In genomic region chr3:151460240-151460639, GRCh38 we compare ENCODE assay signal across 12 cellular contexts. TPM values are rescaled to one million over a fixed set of nuclear protein-coding genes. Genes with fewer than 3 reads are reported as not detected.
DNase-seq lines count a peak whose midpoint lies in the region; ATAC-seq and TF ChIP-seq lines count a peak whose summit lies in the region.
"Had no signal": no experiment of that assay in that cellular context is flagged by ENCODE, and none has a peak within 500 bp of the region (broad histone marks: within the 10 kb centered on the region; RNA-seq: fewer than 3 reads in every experiment).

No MANE protein-coding gene starts in this region.

- WGBS in ectodermal cell, 2 experiments: 75 to 90% methylated on average over 1 of the region's 2 CpGs

- H3K36me3 ChIP-seq in ectodermal cell (ENCODE audit: control insufficient read depth, insufficient read depth, low read length) (no peaks in the 10 kb centered on the region), muscle layer of colon (ENCODE audit: insufficient read depth, low read length) (no peaks in the 10 kb centered on the region)
- H3K36me3 ChIP-seq: MG63, tibial nerve had no signal

- peaks cover 21% of the 10 kb centered on the region for H3K27me3 Mint-ChIP-seq in stimulated activated naive CD8-positive, alpha-beta T cell treated with anti-CD3 and anti-CD28 coated beads, Interleukin-15, Interleukin-2, amounts not matched to agents 100 ng/mL and 50 ng/mL, for 24 hours

- H3K27ac ChIP-seq in ectodermal cell (ENCODE audit: insufficient read depth, low read depth, low read length, poor library complexity, severe bottlenecking) (no peak overlapping the region), muscle layer of colon (ENCODE audit: low read depth, low read length) (no peak overlapping the region)
- H3K27ac ChIP-seq: tibial nerve had no signal

- no peak overlapping the region for H3K9ac ChIP-seq in muscle layer of colon (ENCODE audit: low read length)

- peak overlapping the region; percentile 39 for H3K4me3 ChIP-seq in ectodermal cell (ENCODE audit: insufficient read depth, low read depth, low read length)
- H3K4me3 ChIP-seq in muscle layer of colon (ENCODE audit: low read depth in 1 of 2, low read length in 2 of 2): peak overlapping the region; percentile 70 to 86

- no peaks in the 10 kb centered on the region for H3K9me3 ChIP-seq in ectodermal cell (ENCODE audit: control insufficient read depth, low read length)
- no peaks in the 10 kb centered on the region for H3K9me3 ChIP-seq in muscle layer of colon (ENCODE audit: low read length)
- H3K9me3 ChIP-seq: MG63, tibial nerve had no signal

- H3K27me3 ChIP-seq in ectodermal cell (ENCODE audit: control insufficient read depth, insufficient read depth, low read length, poor library complexity, severe bottlenecking) (peaks cover 23% of the 10 kb centered on the region), muscle layer of colon (ENCODE audit: control insufficient read depth in 1 of 2, insufficient read depth in 2 of 2, low read length in 2 of 2) (peaks cover 0 to 11% of the 10 kb centered on the region in 2 donors)
- H3K27me3 ChIP-seq: MG63 had no signal

- no peaks in the 10 kb centered on the region for H3K9me3 Mint-ChIP-seq in stimulated activated naive CD8-positive, alpha-beta T cell treated with anti-CD3 and anti-CD28 coated beads, Interleukin-15, Interleukin-2, amounts not matched to agents 100 ng/mL and 50 ng/mL, for 24 hours

- no peaks in the 10 kb centered on the region for H3K36me3 Mint-ChIP-seq in stimulated activated naive CD8-positive, alpha-beta T cell treated with anti-CD3 and anti-CD28 coated beads, Interleukin-15, Interleukin-2, amounts not matched to agents 100 ng/mL and 50 ng/mL, for 24 hours (ENCODE audit: low read depth)

- no peak overlapping the region for H3K27ac Mint-ChIP-seq in stimulated activated naive CD8-positive, alpha-beta T cell treated with anti-CD3 and anti-CD28 coated beads, Interleukin-15, Interleukin-2, amounts not matched to agents 100 ng/mL and 50 ng/mL, for 24 hours

- DNase-seq in stimulated activated naive CD8-positive, alpha-beta T cell treated with anti-CD3 and anti-CD28 coated beads, Interleukin-15, Interleukin-2, amounts not matched to agents 100 U/mL and 50 U/mL, for 24 hours: no peak
- no peak for DNase-seq in GM10266 (ENCODE audit: extremely low spot score)
- DNase-seq in GM19240 (ENCODE audit: insufficient read length, low spot score): no peak
- DNase-seq in midbrain (lab: John Stamatoyannopoulos, UW): no peak
- DNase-seq: foreskin melanocyte, MG63, RPMI8226 had no signal

- no peak for ATAC-seq in stimulated activated naive CD8-positive, alpha-beta T cell treated with anti-CD3 and anti-CD28 coated beads, Interleukin-15, Interleukin-2, amounts not matched to agents 100 U/mL and 50 U/mL, for 24 hours
- ATAC-seq in GM21447 (IDR thresholded peaks at IDR 0.05; ENCODE audit: unreplicated experiment): no peak

- H3K4me1 Mint-ChIP-seq in stimulated activated naive CD8-positive, alpha-beta T cell treated with anti-CD3 and anti-CD28 coated beads, Interleukin-15, Interleukin-2, amounts not matched to agents 100 ng/mL and 50 ng/mL, for 24 hours (ENCODE audit: low read depth): peaks cover 3% of the 10 kb centered on the region

- H3K4me1 ChIP-seq in ectodermal cell (ENCODE audit: control insufficient read depth, insufficient read depth, low read length) (no peaks in the 10 kb centered on the region), muscle layer of colon (ENCODE audit: insufficient read depth, low read length) (peaks cover 8% of the 10 kb centered on the region)

- peak overlapping the region; percentile 23 for H3K4me3 Mint-ChIP-seq in stimulated activated naive CD8-positive, alpha-beta T cell treated with anti-CD3 and anti-CD28 coated beads, Interleukin-15, Interleukin-2, amounts not matched to agents 100 ng/mL and 50 ng/mL, for 24 hours

- TF ChIP-seq CTCF in GM10266 (IDR thresholded peaks at IDR 0.05; ENCODE audit: control insufficient read depth, insufficient read depth, low read depth, missing control alignments): no peak

RNA-seq across cellular contexts. Expression of gene IGSF10, which starts 0.6 kb away (rescaled TPM):
- polyA plus RNA-seq in ectodermal cell (2013, experiment 1 of 4): 0.65 TPM
- polyA plus RNA-seq in ectodermal cell (2013, experiment 2 of 4): 0.57 TPM
- 0.53 TPM for polyA plus RNA-seq in ectodermal cell (2013, experiment 3 of 4)
- polyA plus RNA-seq in ectodermal cell (2013, experiment 4 of 4): 0.45 TPM
